1 cellular context compared by ENCODE assay signal in the genomic region with DNA sequence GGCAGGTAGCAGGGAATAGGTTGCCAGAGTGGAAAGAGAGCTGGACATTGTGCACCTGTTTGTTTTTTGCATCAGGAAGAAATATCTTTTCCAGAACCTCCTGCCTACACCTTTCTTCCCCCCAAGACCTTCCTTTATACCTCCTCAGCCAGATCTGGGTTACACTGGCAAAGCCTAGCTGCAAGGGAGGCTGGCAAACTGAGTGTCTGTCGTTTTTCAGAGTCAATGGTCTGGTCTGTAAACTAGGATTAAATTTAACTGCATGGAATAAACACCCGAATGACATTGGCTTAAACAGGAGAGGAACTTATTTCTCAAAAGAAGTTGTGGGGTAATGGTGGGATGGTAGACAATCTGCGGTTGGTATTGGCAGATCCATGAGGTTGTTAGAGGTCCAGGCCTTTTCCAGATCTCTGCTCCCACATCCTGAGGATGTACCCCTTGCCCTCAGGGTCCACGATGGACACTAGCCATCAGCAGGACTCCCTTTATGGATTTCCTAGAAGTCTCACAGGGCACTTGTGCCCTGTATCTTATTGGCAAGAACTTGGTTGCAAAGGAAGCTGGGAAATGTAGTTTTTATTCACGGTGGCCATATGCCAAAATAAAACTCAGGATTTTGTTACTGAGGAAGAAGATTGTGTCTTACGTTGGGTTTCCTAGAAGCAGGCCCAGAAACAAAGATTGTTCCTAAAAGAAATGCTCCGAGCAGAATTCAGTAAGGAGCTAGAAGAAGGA.
A peak's percentile ranks its signal among the peaks of the same experiment; 100 is the strongest.
TF ChIP-seq lines count a peak whose summit lies in the region.

No MANE protein-coding gene starts in this region.

TF ChIP-seq in H1, 55 proteins besides CTCF, POLR2A, EP300 and RAD21:
- TF ChIP-seq YY1 (IDR thresholded peaks at IDR 0.05; ENCODE audit: low read depth, low read length) (peak; percentile 57; the same call in 1 of the 2 replicates), SIX5 (IDR thresholded peaks at IDR 0.05; ENCODE audit: low read depth, low read length) (peak; percentile 27; the same call in 1 of the 2 replicates), BACH1 (IDR thresholded peaks at IDR 0.05; ENCODE audit: low read length) (no peak), NRF1 (IDR thresholded peaks at IDR 0.05; ENCODE audit: low read depth, low read length) (no peak), CEBPB (IDR thresholded peaks at IDR 0.05; ENCODE audit: low read depth, low read length) (no peak)
